Comparison of ENCODE assay signal across 12 cellular contexts in the genomic region with DNA sequence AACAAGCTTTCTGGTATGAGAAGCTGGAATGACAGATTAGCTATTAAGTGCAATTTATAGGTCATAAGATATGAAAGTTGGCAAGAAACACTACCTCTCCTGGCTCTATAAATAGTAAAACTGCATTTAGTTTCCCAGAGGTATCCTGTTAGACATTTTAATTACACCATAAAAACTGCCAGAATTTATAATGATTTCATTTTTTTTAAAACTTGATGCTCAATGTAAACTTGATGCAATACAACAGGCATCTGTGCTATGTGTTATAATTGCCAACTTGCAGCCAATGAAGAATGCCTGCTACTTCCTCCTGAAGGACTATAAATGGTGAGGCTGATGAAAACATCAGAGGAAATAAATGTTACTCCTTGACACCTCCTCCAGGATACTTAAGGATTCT.
DNase-seq lines count a peak whose midpoint lies in the region; TF ChIP-seq lines count a peak whose summit lies in the region.
"Had no signal": no experiment of that assay in that cellular context is flagged by ENCODE, and none has a peak within 500 bp of the region (broad histone marks: within the 10 kb centered on the region; RNA-seq: fewer than 3 reads in every experiment).

No MANE protein-coding gene starts in this region.

- no peak overlapping the region for H3K18ac ChIP-seq in mesenchymal stem cell (ENCODE audit: low read depth in 1 of 2, low read length in 2 of 2)

- H3K4me3 ChIP-seq in AG10803 (ENCODE audit: low read length): no peak overlapping the region
- no peak overlapping the region for H3K4me3 ChIP-seq in cardiac fibroblast (replicated peaks in 1 of 2; ENCODE audit: low read depth in 2 of 2, low read length in 2 of 2)
- no peak overlapping the region for H3K4me3 ChIP-seq in mesenchymal stem cell (ENCODE audit: insufficient read depth in 1 of 2, low read depth in 1 of 2, low read length in 2 of 2)
- H3K4me3 ChIP-seq: heart right ventricle had no signal

- H2AFZ ChIP-seq in mesenchymal stem cell (ENCODE audit: low read depth, low read length): no peak overlapping the region

- no peak overlapping the region for H2BK5ac ChIP-seq in mesenchymal stem cell (ENCODE audit: low read depth, low read length, poor library complexity, severe bottlenecking)

- H3K4ac ChIP-seq in mesenchymal stem cell (ENCODE audit: low read depth in 1 of 2, low read length in 2 of 2): no peak overlapping the region

- H3K14ac ChIP-seq in mesenchymal stem cell (ENCODE audit: low read length in 2 of 2): no peak overlapping the region

- no peak overlapping the region for H4K8ac ChIP-seq in mesenchymal stem cell (ENCODE audit: low read length)

- H3K9me3 ChIP-seq in mesenchymal stem cell (ENCODE audit: control insufficient read depth, low read length): no peaks in the 10 kb centered on the region
- H3K9me3 ChIP-seq: BE2C, heart right ventricle had no signal

- no peak overlapping the region for H4K91ac ChIP-seq in mesenchymal stem cell (ENCODE audit: low read length)

- no peak overlapping the region for H2BK15ac ChIP-seq in mesenchymal stem cell (ENCODE audit: low read depth, poor library complexity, severe bottlenecking)

- no peak overlapping the region for H2AK5ac ChIP-seq in mesenchymal stem cell (ENCODE audit: low read length, severe bottlenecking)

- H3K4me1 ChIP-seq in mesenchymal stem cell (ENCODE audit: control insufficient read depth, insufficient read depth, low read depth, low read length): peaks cover 1% of the 10 kb centered on the region

- TF ChIP-seq CTCF in AG10803 (conservative IDR thresholded peaks at IDR 0.05; ENCODE audit: low read length) (no peak), cardiac fibroblast (IDR thresholded peaks at IDR 0.05; ENCODE audit: low read depth, low read length) (no peak)

- H2BK12ac ChIP-seq in mesenchymal stem cell (ENCODE audit: low read length in 2 of 2): no peak overlapping the region

- DNase-seq in AG10803 (ENCODE audit: low read depth) (peak; percentile 84), HT-29 (ENCODE audit: low spot score) (peak; percentile 10), cardiac fibroblast (ENCODE audit: low read depth in 2 of 2) (peak; percentile 34 to 59), mesenchymal stem cell (no peak), SW 1271 (lab: John Stamatoyannopoulos, UW) (no peak), activated gamma-delta T cell (lab: John Stamatoyannopoulos, UW) (no peak), germinal center (ENCODE audit: low spot score) (no peak), NAMALWA (ENCODE audit: low spot score) (no peak)
- DNase-seq: activated CD8-positive, alpha-beta T cell treated with anti-CD3 and anti-CD28 coated beads, Interleukin-2, amount 10 ng/mL, durations not matched to agents 7 days and 5 days; BE2C; heart right ventricle; NCI-H524 treated with DMSO at 0.1 percent for 48 hours had no signal

- no peak overlapping the region for H3K9ac ChIP-seq in mesenchymal stem cell (ENCODE audit: low read length)

- H3K36me3 ChIP-seq in mesenchymal stem cell (ENCODE audit: control insufficient read depth in 1 of 2, insufficient read depth in 2 of 2, low read depth in 1 of 2, low read length in 2 of 2): no peaks in the 10 kb centered on the region
- H3K36me3 ChIP-seq: BE2C, heart right ventricle had no signal

- H2BK120ac ChIP-seq in mesenchymal stem cell (ENCODE audit: low read depth, low read length): no peak overlapping the region

- H3K27me3 ChIP-seq in mesenchymal stem cell (ENCODE audit: control insufficient read depth in 1 of 2, insufficient read depth in 1 of 2, low read length in 2 of 2): no peaks in the 10 kb centered on the region
- H3K27me3 ChIP-seq: BE2C, heart right ventricle had no signal

- H3K27ac ChIP-seq in mesenchymal stem cell (ENCODE audit: low read length, poor library complexity, severe bottlenecking): peak overlapping the region; percentile 14

- H3K23ac ChIP-seq in mesenchymal stem cell (ENCODE audit: low read length in 2 of 2): no peak overlapping the region

- no peak overlapping the region for H3K4me2 ChIP-seq in mesenchymal stem cell (ENCODE audit: low read length, poor library complexity, severe bottlenecking)

- peaks cover 6% of the 10 kb centered on the region for H3K79me1 ChIP-seq in mesenchymal stem cell (replicated peaks; ENCODE audit: low read length, poor library complexity, severe bottlenecking)

Comparison
In these comparisons a context has a peak if more than half of its experiments do, and no peak if none do; other contexts are left out.
1. DNase-seq: peak in AG10803 (single experiment), HT-29 (single experiment) and cardiac fibroblast (2 of 2); none in mesenchymal stem cell (single experiment), SW 1271 (0 of 2), activated gamma-delta T cell (single experiment), germinal center (single experiment) and NAMALWA (single experiment).